In genomic region chr5:43019293-43019614, GRCh38 we compare ENCODE assay signal across 8 cellular contexts. TPM values are rescaled to one million over a fixed set of nuclear protein-coding genes. Genes with fewer than 3 reads are reported as not detected.
DNase-seq lines count a peak whose midpoint lies in the region; ATAC-seq, FAIRE-seq and TF ChIP-seq lines count a peak whose summit lies in the region.

No MANE protein-coding gene starts in this region.

- peak overlapping the region; percentile 38 for H3K9ac ChIP-seq in HCT116 (ENCODE audit: low read length)

- no peaks in the 10 kb centered on the region for H3K9me2 ChIP-seq in HCT116 (ENCODE audit: insufficient read depth)

- no peak for TF ChIP-seq EP300 in A549 (IDR thresholded peaks at IDR 0.05)

- no peaks in the 10 kb centered on the region for H3K79me2 ChIP-seq in HCT116 (ENCODE audit: insufficient read depth, low read length)

- RAD21 ChIA-PET in HCT116 (lab: Charles Lee; ENCODE audit: low non-redundant PET in 1 of 2, low total read pairs in 2 of 2, uncharacterized antibody in 2 of 2, unreplicated experiment in 2 of 2) = interaction anchor here in 1 of 2 experiments (1.2 kb wide), 1 partner anchor 22 kb away, joined by 3 read pairs; no protein-coding TSS in a partner anchor

- no peaks in the 10 kb centered on the region for H3K36me3 ChIP-seq in HCT116 (ENCODE audit: control insufficient read depth in 1 of 2, insufficient read depth in 2 of 2, low read length in 2 of 2)
- H3K36me3 ChIP-seq in brain microvascular endothelial cell (replicated peaks) = no peaks in the 10 kb centered on the region

- no peak for FAIRE-seq in A549 (lab: Jason Lieb, UNC)

- no peak for TF ChIP-seq RAD21 in A549 (conservative IDR thresholded peaks at IDR 0.05 in 1 of 2, IDR thresholded peaks at IDR 0.05 in 1 of 2)
- TF ChIP-seq RAD21 in HCT116 (IDR thresholded peaks at IDR 0.05; ENCODE audit: low read depth) = no peak

- POLR2A ChIA-PET in A549 (lab: Yijun Ruan, JAX) (interaction anchor here (0.7 to 5.3 kb wide), 9 partner anchors 11 to 298 kb away, joined by 3 to 78 read pairs (median 10); partner anchors contain the start of genes ANXA2R and ZNF131), HCT116 (lab: Charles Lee) (interaction anchor here (0.8 to 2.5 kb wide), 4 partner anchors 22 to 294 kb away, joined by 3 to 9 read pairs (median 6); partner anchors contain the start of gene HMGCS1)

- CTCF ChIA-PET in A549 (lab: Yijun Ruan, JAX) (interaction anchor here (0.5 to 8.7 kb wide), 15 partner anchors 11 to 634 kb away, joined by 3 to 63 read pairs (median 8); no protein-coding TSS in a partner anchor), HCT116 (lab: Charles Lee) (interaction anchor here (0.8 to 3.7 kb wide), 7 partner anchors 19 to 124 kb away, joined by 3 to 38 read pairs (median 11); no protein-coding TSS in a partner anchor)

- H3K4me2 ChIP-seq in A549 = peak overlapping the region; percentile 72
- peak overlapping the region; percentile 97 for H3K4me2 ChIP-seq in HCT116 (ENCODE audit: low read length)

- in situ Hi-C loops in brain microvascular endothelial cell (cut with HindIII; ENCODE audit: low pct_ligation_motif_present, low sequenced_read_pairs) = no loop called here

- ATAC-seq in A549 = no peak
- ATAC-seq in HCT116 = no peak

- intact Hi-C loops in HCT116 (cut with micrococcal nuclease) = loop anchor here (1.0 to 2.0 kb wide), 3 partner anchors 22 to 46 kb away; partner anchors contain the start of gene ANXA2R

- WGBS in A549 (ENCODE audit: missing lambda C conversion rate) = 16% methylated on average over 6 of the region's 6 CpGs

- DNase-seq in A549 (ENCODE audit: low read depth in 1 of 2, low spot score in 1 of 2) = no peak
- no peak for DNase-seq in HCT116 (ENCODE audit: low read depth, low spot score)
- DNase-seq in brain microvascular endothelial cell = no peak
- no peak for DNase-seq in activated gamma-delta T cell (lab: John Stamatoyannopoulos, UW)
- no peak for DNase-seq in inferior parietal cortex (ENCODE audit: extremely low spot score)
- no peak for DNase-seq in stimulated activated CD4-positive, alpha-beta T cell treated with anti-CD3 and anti-CD28 coated beads, Interleukin-1b, Interleukin-23, amount 100 ng/mL, for 48 hours
- no peak for DNase-seq in SIG-M5 treated with dmso at 0.1 percent for 504 hours (lab: John Stamatoyannopoulos, UW; ENCODE audit: unreplicated experiment)

- no TSS peak for BruUV-seq in HCT116 (replicated peaks; lab: Mats Ljungman, UMichigan)

- H2AFZ ChIP-seq in HCT116 (ENCODE audit: low read depth, low read length, poor library complexity, severe bottlenecking) = peak overlapping the region; percentile 96

- H3K4me3 ChIP-seq in A549 = peak overlapping the region; percentile 55
- H3K4me3 ChIP-seq in HCT116 (replicated peaks in 1 of 2; ENCODE audit: low read depth in 1 of 2, low read length in 2 of 2) = peak overlapping the region; percentile 67 to 68
- peak overlapping the region; percentile 66 for H3K4me3 ChIP-seq in brain microvascular endothelial cell (ENCODE audit: low read depth, low read length)
- H3K4me3 ChIP-seq in mononuclear cell (ENCODE audit: low read length) = peak overlapping the region; percentile 61

- H3K27me3 ChIP-seq in HCT116 (ENCODE audit: insufficient read depth, low read length) = no peaks in the 10 kb centered on the region
- no peaks in the 10 kb centered on the region for H3K27me3 ChIP-seq in brain microvascular endothelial cell (replicated peaks)
- H3K27me3 ChIP-seq in mononuclear cell (ENCODE audit: insufficient read depth, low read length) = no peaks in the 10 kb centered on the region

- H3K9me3 ChIP-seq in A549 = no peaks in the 10 kb centered on the region
- H3K9me3 ChIP-seq in HCT116 (ENCODE audit: control insufficient read depth in 1 of 2, insufficient read depth in 1 of 2, low read depth in 1 of 2, low read length in 2 of 2) = no peaks in the 10 kb centered on the region
- no peaks in the 10 kb centered on the region for H3K9me3 ChIP-seq in mononuclear cell (ENCODE audit: low read depth, low read length)

- TF ChIP-seq POLR2A in A549 (IDR thresholded peaks at IDR 0.05; ENCODE audit: low read length) (no peak), HCT116 (IDR thresholded peaks at IDR 0.05; ENCODE audit: borderline replicate concordance, extremely low read depth, insufficient read depth, insufficient read length) (no peak)

- H3K27ac ChIP-seq in A549 = peak overlapping the region; percentile 90 to 96
- H3K27ac ChIP-seq in HCT116 (ENCODE audit: low read depth, low read length) = no peak overlapping the region; the same call in 1 of the 2 replicates
- peak overlapping the region; percentile 96 for H3K27ac ChIP-seq in brain microvascular endothelial cell

- H3K4me1 ChIP-seq in A549 (peaks cover 24% of the 10 kb centered on the region), HCT116 (ENCODE audit: control insufficient read depth in 1 of 2, insufficient read depth in 2 of 2, low read length in 2 of 2) (peaks cover 4 to 27% of the 10 kb centered on the region in 2 experiments; a peak in 3 of 4 replicates), mononuclear cell (ENCODE audit: insufficient read depth, low read length) (peaks cover 34% of the 10 kb centered on the region)

- TF ChIP-seq CTCF in A549 (IDR thresholded peaks at IDR 0.05) = no peak
- TF ChIP-seq CTCF in HCT116 (IDR thresholded peaks at IDR 0.05 in 2 of 3, conservative IDR thresholded peaks at IDR 0.05 in 1 of 3; ENCODE audit: borderline replicate concordance in 1 of 3, insufficient read depth in 1 of 3, low read depth in 2 of 3, low read length in 2 of 3) = no peak
- no peak for TF ChIP-seq CTCF in brain microvascular endothelial cell (IDR thresholded peaks at IDR 0.05; ENCODE audit: low read depth, low read length, missing control alignments)

- no peaks in the 10 kb centered on the region for H4K20me1 ChIP-seq in HCT116 (ENCODE audit: insufficient read depth)

TF ChIP-seq in A549, 52 proteins besides CTCF, POLR2A, EP300 and RAD21:
- TF ChIP-seq RCOR1 (IDR thresholded peaks at IDR 0.05; ENCODE audit: low read depth, low read length) (no peak), ESRRA (IDR thresholded peaks at IDR 0.05; ENCODE audit: borderline replicate concordance, low read length) (no peak), MAFK (IDR thresholded peaks at IDR 0.05; ENCODE audit: partially characterized antibody) (no peak), FOSL2 (IDR thresholded peaks at IDR 0.05) (no peak), FOSL2 (CRISPR knock-in tag; IDR thresholded peaks at IDR 0.05) (no peak), ZSCAN20 (CRISPR knock-in tag; IDR thresholded peaks at IDR 0.05) (no peak), FOXS1 (CRISPR knock-in tag; IDR thresholded peaks at IDR 0.05) (no peak), EHF (CRISPR knock-in tag; IDR thresholded peaks at IDR 0.05) (no peak), FOSB (CRISPR knock-in tag; IDR thresholded peaks at IDR 0.05) (no peak), HDAC2 (IDR thresholded peaks at IDR 0.05) (no peak), ZNF302 (CRISPR knock-in tag; IDR thresholded peaks at IDR 0.05) (no peak), NR3C1 (IDR thresholded peaks at IDR 0.05) (no peak), SREBF2 (IDR thresholded peaks at IDR 0.05) (no peak), KDM1A (IDR thresholded peaks at IDR 0.05; ENCODE audit: low read depth) (no peak)
- TF ChIP-seq, protein P1, sequence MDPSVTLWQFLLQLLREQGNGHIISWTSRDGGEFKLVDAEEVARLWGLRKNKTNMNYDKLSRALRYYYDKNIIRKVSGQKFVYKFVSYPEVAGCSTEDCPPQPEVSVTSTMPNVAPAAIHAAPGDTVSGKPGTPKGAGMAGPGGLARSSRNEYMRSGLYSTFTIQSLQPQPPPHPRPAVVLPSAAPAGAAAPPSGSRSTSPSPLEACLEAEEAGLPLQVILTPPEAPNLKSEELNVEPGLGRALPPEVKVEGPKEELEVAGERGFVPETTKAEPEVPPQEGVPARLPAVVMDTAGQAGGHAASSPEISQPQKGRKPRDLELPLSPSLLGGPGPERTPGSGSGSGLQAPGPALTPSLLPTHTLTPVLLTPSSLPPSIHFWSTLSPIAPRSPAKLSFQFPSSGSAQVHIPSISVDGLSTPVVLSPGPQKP (IDR thresholded peaks at IDR 0.05; ENCODE audit: low read depth, low read length) = no peak

TF ChIP-seq in HCT116, 20 proteins besides CTCF, POLR2A, EP300 and RAD21 (continues in another document):
- no peak for TF ChIP-seq SRF (IDR thresholded peaks at IDR 0.05; ENCODE audit: low read depth)
- TF ChIP-seq, protein P2, sequence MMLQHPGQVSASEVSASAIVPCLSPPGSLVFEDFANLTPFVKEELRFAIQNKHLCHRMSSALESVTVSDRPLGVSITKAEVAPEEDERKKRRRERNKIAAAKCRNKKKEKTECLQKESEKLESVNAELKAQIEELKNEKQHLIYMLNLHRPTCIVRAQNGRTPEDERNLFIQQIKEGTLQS (IDR thresholded peaks at IDR 0.05) = no peak
- TF ChIP-seq EZH2phosphoT487 (IDR thresholded peaks at IDR 0.05; ENCODE audit: borderline replicate concordance) = no peak
- no peak for TF ChIP-seq JUND (IDR thresholded peaks at IDR 0.05)
- no peak for TF ChIP-seq TCF7L2 (IDR thresholded peaks at IDR 0.05; ENCODE audit: borderline replicate concordance, extremely low read depth, insufficient read depth, insufficient read length)
- no peak for TF ChIP-seq YY1 (IDR thresholded peaks at IDR 0.05; ENCODE audit: extremely low read depth, insufficient replicate concordance, low read depth, low read length)
- TF ChIP-seq, protein P3, sequence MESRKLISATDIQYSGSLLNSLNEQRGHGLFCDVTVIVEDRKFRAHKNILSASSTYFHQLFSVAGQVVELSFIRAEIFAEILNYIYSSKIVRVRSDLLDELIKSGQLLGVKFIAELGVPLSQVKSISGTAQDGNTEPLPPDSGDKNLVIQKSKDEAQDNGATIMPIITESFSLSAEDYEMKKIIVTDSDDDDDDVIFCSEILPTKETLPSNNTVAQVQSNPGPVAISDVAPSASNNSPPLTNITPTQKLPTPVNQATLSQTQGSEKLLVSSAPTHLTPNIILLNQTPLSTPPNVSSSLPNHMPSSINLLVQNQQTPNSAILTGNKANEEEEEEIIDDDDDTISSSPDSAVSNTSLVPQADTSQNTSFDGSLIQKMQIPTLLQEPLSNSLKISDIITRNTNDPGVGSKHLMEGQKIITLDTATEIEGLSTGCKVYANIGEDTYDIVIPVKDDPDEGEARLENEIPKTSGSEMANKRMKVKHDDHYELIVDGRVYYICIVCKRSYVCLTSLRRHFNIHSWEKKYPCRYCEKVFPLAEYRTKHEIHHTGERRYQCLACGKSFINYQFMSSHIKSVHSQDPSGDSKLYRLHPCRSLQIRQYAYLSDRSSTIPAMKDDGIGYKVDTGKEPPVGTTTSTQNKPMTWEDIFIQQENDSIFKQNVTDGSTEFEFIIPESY (IDR thresholded peaks at IDR 0.05; ENCODE audit: extremely low read depth, insufficient replicate concordance, low read length) = no peak

RNA-seq across cellular contexts. Expression of gene ANXA2R, which starts 20.9 kb away (rescaled TPM):
- polyA plus RNA-seq in A549 (2011; rRNA removed) (1.7 and 1.8 TPM in 2 replicates), A549 (2017; fragmentation: RNase III; extraction: RNeasy Plus Mini Kit Qiagen cat#74134 plus additional on column Dnase treatment) (1.7 to 2.1 TPM (median 2.1 TPM) in 3 replicates)
- polyA plus RNA-seq in A549 (2012; cell fraction: cytosol; rRNA removed) = 2.4 and 2.7 TPM in 2 replicates
- polyA plus RNA-seq in A549 (2012; cell fraction: nucleus; rRNA removed) = 3.3 and 3.7 TPM in 2 replicates
- polyA minus RNA-seq in A549 (2011; rRNA and poly(A)+ RNA removed) = 3.2 and 3.8 TPM in 2 replicates
- total RNA-seq in HCT116 (2021; ENCODE audit: unreplicated experiment) (0.37 TPM), mononuclear cell (31.4 TPM)
- 0.30 and 0.34 TPM in 2 replicates for polyA plus RNA-seq in HCT116 (2012)

Comparison
In these comparisons a context has a peak if more than half of its experiments do, and no peak if none do; other contexts are left out.
1. RNA of gene ANXA2R, which starts 20.9 kb away (total RNA-seq): 31.4 TPM in mononuclear cell (single experiment); 0.37 TPM in HCT116 (single experiment); every median in the first group is over 10 times any median in the second.
2. Peak in every context shown above with its lines, with median percentiles within 50 percentile points of each other: H3K4me3 ChIP-seq.